19 cellular contexts compared by ENCODE assay signal in the genomic region with DNA sequence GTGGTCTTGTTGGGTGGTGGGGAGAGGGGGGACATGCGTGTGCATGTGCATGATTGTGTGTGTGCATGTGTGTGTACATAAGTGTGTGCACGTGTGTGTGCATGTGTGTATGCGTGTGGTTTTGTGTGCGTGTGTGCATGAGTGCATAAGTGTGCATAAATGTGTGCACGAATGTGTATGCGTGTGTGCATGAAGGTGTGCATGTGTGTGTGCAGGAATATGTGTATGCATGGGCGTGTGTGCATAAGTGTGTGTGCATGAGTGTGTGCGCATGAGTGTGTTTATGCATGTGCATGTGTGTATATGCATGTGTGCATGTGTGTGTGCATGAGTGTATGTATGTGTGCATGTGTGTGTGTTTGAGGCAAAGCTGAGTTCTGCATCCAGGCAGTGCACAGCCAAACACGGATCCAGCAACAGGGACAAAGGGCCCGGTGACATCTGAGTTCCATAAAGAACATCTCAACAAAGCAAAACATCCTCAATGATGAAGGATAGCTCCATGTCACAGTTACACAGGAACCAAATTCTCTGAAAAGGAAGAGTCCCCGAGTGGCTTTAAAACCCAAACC.
DNase-seq lines count a peak whose midpoint lies in the region; FAIRE-seq and TF ChIP-seq lines count a peak whose summit lies in the region.
"Had no signal": no experiment of that assay in that cellular context is flagged by ENCODE, and none has a peak within 500 bp of the region (broad histone marks: within the 10 kb centered on the region; RNA-seq: fewer than 3 reads in every experiment).

No MANE protein-coding gene starts in this region.

- no peak overlapping the region for H3K23ac ChIP-seq in H1 (ENCODE audit: insufficient read length)
- H3K23ac ChIP-seq in trophoblast cell (ENCODE audit: low read length) = peak overlapping the region; percentile 83

- POLR2A ChIA-PET in HEK293 (lab: Yijun Ruan, JAX) = no interaction called here
- POLR2A ChIA-PET in H1 (lab: Charles Lee; ENCODE audit: partially characterized antibody) = interaction anchor here (0.5 to 1.6 kb wide), 2 partner anchors 31 to 98 kb away, joined by 3 to 4 read pairs; no protein-coding TSS in a partner anchor

- H2BK5ac ChIP-seq in H1 (ENCODE audit: low read depth, low read length) (0 out of 2 replicates have a peak overlapping the region, but pooled peaks have one; percentile 15), trophoblast cell (ENCODE audit: low read depth, low read length, poor library complexity) (no peak overlapping the region)

- H3K14ac ChIP-seq in H1 (ENCODE audit: insufficient read length) (no peak overlapping the region), trophoblast cell (ENCODE audit: low read length) (no peak overlapping the region)

- H3K79me1 ChIP-seq in H1 (ENCODE audit: low read depth, low read length) = no peaks in the 10 kb centered on the region
- no peaks in the 10 kb centered on the region for H3K79me1 ChIP-seq in trophoblast cell (ENCODE audit: low read length)

- no peaks in the 10 kb centered on the region for H3K9me3 ChIP-seq in HEK293 (ENCODE audit: control insufficient read depth, insufficient read depth, low read depth, low read length)
- 0 out of 4 replicates have a peak, but pooled peaks cover 0 to 3% of the 10 kb centered on the region in 2 experiments for H3K9me3 ChIP-seq in H1 (ENCODE audit: insufficient read depth in 2 of 2, low read depth in 1 of 2, low read length in 1 of 2)
- H3K9me3 ChIP-seq in trophoblast cell (ENCODE audit: insufficient read depth, low read depth, low read length) = peaks cover 4% of the 10 kb centered on the region
- H3K9me3 ChIP-seq: BLaER1 had no signal

- H2BK15ac ChIP-seq in H1 (ENCODE audit: low read length) = no peak overlapping the region

- no peak overlapping the region for H2BK20ac ChIP-seq in H1 (ENCODE audit: low read length)

- H3K27ac ChIP-seq in HEK293 (ENCODE audit: extremely low read depth, low read depth, low read length) (no peak overlapping the region), H1 (ENCODE audit: low read depth, low read length) (no peak overlapping the region), trophoblast cell (ENCODE audit: low read depth, low read length) (no peak overlapping the region), substantia nigra (ENCODE audit: low read depth, low read length, poor library complexity, severe bottlenecking) (no peak overlapping the region)
- H3K27ac ChIP-seq: BLaER1, HL-60 had no signal

- H2AK5ac ChIP-seq in H1 (ENCODE audit: low read depth, low read length) = peak overlapping the region; percentile 45; the same call in 1 of the 2 replicates
- H2AK5ac ChIP-seq in trophoblast cell (ENCODE audit: low read length) = no peak overlapping the region

- H3K4me1 ChIP-seq in HEK293 (ENCODE audit: control insufficient read depth, insufficient read depth, low read length) = no peaks in the 10 kb centered on the region; the same call in 1 of the 2 replicates
- H3K4me1 ChIP-seq in H1 (replicated peaks in 1 of 4; ENCODE audit: control insufficient read depth in 3 of 4, insufficient read depth in 4 of 4, low read length in 3 of 4) = peaks cover 0 to 7% (median 3%) of the 10 kb centered on the region in 4 experiments; a peak in 3 of 7 replicates
- H3K4me1 ChIP-seq in trophoblast cell (ENCODE audit: control insufficient read depth in 1 of 2, insufficient read depth in 2 of 2, low read length in 2 of 2) = no peaks in the 10 kb centered on the region

- H3K27me3 ChIP-seq in H1 (replicated peaks in 1 of 4; ENCODE audit: control insufficient read depth in 3 of 4, extremely low read depth in 1 of 4, insufficient read depth in 3 of 4, low read length in 3 of 4) = 0 out of 7 replicates have a peak, but pooled peaks cover 0 to 3% (median 0%) of the 10 kb centered on the region in 4 experiments
- H3K27me3 ChIP-seq in trophoblast cell (ENCODE audit: insufficient read depth, low read length) = no peaks in the 10 kb centered on the region
- H3K27me3 ChIP-seq: BLaER1 had no signal

- H3K4me3 ChIP-seq in HEK293 (ENCODE audit: low read depth, low read length) (no peak overlapping the region), H1 (ENCODE audit: extremely low read depth in 1 of 4, insufficient read depth in 2 of 4, low read depth in 3 of 4, low read length in 4 of 4) (no peak overlapping the region), trophoblast cell (ENCODE audit: low read depth, low read length) (peak overlapping the region; percentile 65)
- H3K4me3 ChIP-seq: BLaER1, GM23338 had no signal

- H4K20me1 ChIP-seq in H1 (replicated peaks in 1 of 2; ENCODE audit: control insufficient read depth in 1 of 2, insufficient read depth in 2 of 2, low read length in 2 of 2) = peaks cover 0 to 4% of the 10 kb centered on the region in 2 experiments
- H4K20me1 ChIP-seq: BLaER1 had no signal

- no peak for DNase-seq in GM12891 (ENCODE audit: insufficient read length, low spot score)
- DNase-seq in H1 (ENCODE audit: low read depth in 1 of 2, low spot score in 2 of 2) = no peak
- no peak for DNase-seq in trophoblast cell
- DNase-seq in iPS-NIHi11 (ENCODE audit: low spot score) = no peak
- DNase-seq in hypothalamus (lab: John Stamatoyannopoulos, UW) = no peak
- no peak for DNase-seq in activated gamma-delta T cell treated with Interleukin-2 at 50 U/mL for 16 hours
- DNase-seq in substantia nigra (lab: John Stamatoyannopoulos, UW) = no peak
- DNase-seq: 8988T; CD4-positive, alpha-beta memory T cell; DMS153; DMS79; GDM1; H9; KBM-7 had no signal

- H2AFZ ChIP-seq in H1 (ENCODE audit: low read length) = no peak overlapping the region
- H2AFZ ChIP-seq in trophoblast cell (ENCODE audit: insufficient read depth, low read length, poor library complexity) = no peak overlapping the region

- H3K36me3 ChIP-seq in HEK293 (ENCODE audit: control insufficient read depth in 2 of 2, insufficient read depth in 1 of 2, low read length in 2 of 2) (no peaks in the 10 kb centered on the region), H1 (ENCODE audit: control insufficient read depth in 2 of 4, insufficient read depth in 4 of 4, low read length in 3 of 4) (no peaks in the 10 kb centered on the region), trophoblast cell (ENCODE audit: control insufficient read depth in 1 of 2, insufficient read depth in 2 of 2, low read length in 2 of 2) (no peaks in the 10 kb centered on the region)
- H3K36me3 ChIP-seq: BLaER1 had no signal

- no peak overlapping the region for H2BK12ac ChIP-seq in H1 (ENCODE audit: low read depth, low read length)
- no peak overlapping the region for H2BK12ac ChIP-seq in trophoblast cell (ENCODE audit: low read length)

- CTCF ChIA-PET in HEK293 (lab: Yijun Ruan, JAX) = no interaction called here
- CTCF ChIA-PET in H1 (lab: Charles Lee; ENCODE audit: partially characterized antibody) = interaction anchor here (1.4 kb wide), 1 partner anchor 357 kb away, joined by 3 read pairs; no protein-coding TSS in a partner anchor

- H3K4ac ChIP-seq in H1 (replicated peaks; ENCODE audit: insufficient read length, low read depth, low read length) = peak overlapping the region; percentile 90
- H3K4ac ChIP-seq in trophoblast cell (ENCODE audit: low read depth, low read length) = no peak overlapping the region

- H2BK120ac ChIP-seq in H1 (replicated peaks; ENCODE audit: low read depth, low read length) (peak overlapping the region; percentile 63), trophoblast cell (ENCODE audit: insufficient read depth, low read length, poor library complexity) (no peak overlapping the region)

- TF ChIP-seq RAD21 in H1 (IDR thresholded peaks at IDR 0.05 in 1 of 2, conservative IDR thresholded peaks at IDR 0.05 in 1 of 2; ENCODE audit: low read depth in 2 of 2, low read length in 2 of 2) = no peak

- no peak overlapping the region for H3K4me2 ChIP-seq in H1 (ENCODE audit: insufficient read depth in 1 of 2, low read depth in 2 of 2, low read length in 2 of 2)
- H3K4me2 ChIP-seq in trophoblast cell (ENCODE audit: low read length) = no peak overlapping the region
- H3K4me2 ChIP-seq: BLaER1, GM23338 had no signal

- TF ChIP-seq POLR2A in GM12891 (IDR thresholded peaks at IDR 0.05; ENCODE audit: low read depth, low read length) = no peak
- TF ChIP-seq POLR2A in H1 (IDR thresholded peaks at IDR 0.05; ENCODE audit: control extremely low read depth in 1 of 2, low read depth in 2 of 2, low read length in 2 of 2) = no peak

- H3K18ac ChIP-seq in H1 (ENCODE audit: extremely low read depth, low read length) (no peak overlapping the region), trophoblast cell (ENCODE audit: low read length) (no peak overlapping the region)

- peaks cover 4% of the 10 kb centered on the region; the same call in 1 of the 2 replicates for H3K23me2 ChIP-seq in H1 (ENCODE audit: low read depth, low read length)

- H3K9ac ChIP-seq in H1 (replicated peaks in 1 of 4; ENCODE audit: extremely low read depth in 1 of 4, low read depth in 3 of 4, low read length in 3 of 4) (no peak overlapping the region), trophoblast cell (ENCODE audit: low read length) (peak overlapping the region; percentile 28)
- H3K9ac ChIP-seq: BLaER1 had no signal

- H4K5ac ChIP-seq in H1 (ENCODE audit: insufficient read length, low read depth, low read length) = no peak overlapping the region

- no peak for TF ChIP-seq EP300 in H1 (IDR thresholded peaks at IDR 0.05; ENCODE audit: borderline replicate concordance in 1 of 2, low read depth in 2 of 2, low read length in 2 of 2)

- H3K79me2 ChIP-seq in H1 (ENCODE audit: control insufficient read depth in 1 of 2, insufficient read depth in 2 of 2, low read length in 2 of 2) = no peaks in the 10 kb centered on the region
- no peaks in the 10 kb centered on the region for H3K79me2 ChIP-seq in trophoblast cell (ENCODE audit: control insufficient read depth, insufficient read depth, low read length, poor library complexity)

- H3K56ac ChIP-seq in H1 (replicated peaks; ENCODE audit: insufficient read length, low read depth, low read length) = no peak overlapping the region

- TF ChIP-seq CTCF in HEK293 (tag by site-specific recombination; IDR thresholded peaks at IDR 0.05) = no peak
- TF ChIP-seq CTCF in H1 (IDR thresholded peaks at IDR 0.05; ENCODE audit: control extremely low read depth in 1 of 3, insufficient read depth in 1 of 3, low read depth in 1 of 3, low read length in 3 of 3) = no peak

- 89% methylated on average over 11 of the region's 11 CpGs; no CpG with 5 or more reads in 1 of the 2 experiments for WGBS in H1 (ENCODE audit: extremely low coverage in 1 of 2, insufficient coverage in 1 of 2, insufficient read length in 1 of 2, insufficient replicate concordance in 2 of 2, low coverage in 1 of 2, low lambda C conversion rate in 2 of 2, missing lambda C conversion rate in 1 of 2), 2 experiments
- no CpG with 5 or more reads among the region's 11 CpGs for WGBS in trophoblast cell (ENCODE audit: extremely low coverage, insufficient coverage, insufficient read length)

- H4K12ac ChIP-seq in trophoblast cell (ENCODE audit: low read depth, low read length) = no peak overlapping the region

- H4K91ac ChIP-seq in H1 (replicated peaks; ENCODE audit: insufficient read length, low read length) (no peak overlapping the region), trophoblast cell (ENCODE audit: low read depth, low read length) (no peak overlapping the region)

- FAIRE-seq in GM12891 (lab: Jason Lieb, UNC) (peak; percentile 83), H1 (lab: Jason Lieb, UNC) (no peak)
- FAIRE-seq: GM18507 had no signal

- H4K8ac ChIP-seq in H1 (ENCODE audit: extremely low read depth, insufficient read depth, low read length) (no peak overlapping the region; the same call in 1 of the 2 replicates), trophoblast cell (ENCODE audit: low read depth, low read length) (no peak overlapping the region)
